In the genomic region with DNA sequence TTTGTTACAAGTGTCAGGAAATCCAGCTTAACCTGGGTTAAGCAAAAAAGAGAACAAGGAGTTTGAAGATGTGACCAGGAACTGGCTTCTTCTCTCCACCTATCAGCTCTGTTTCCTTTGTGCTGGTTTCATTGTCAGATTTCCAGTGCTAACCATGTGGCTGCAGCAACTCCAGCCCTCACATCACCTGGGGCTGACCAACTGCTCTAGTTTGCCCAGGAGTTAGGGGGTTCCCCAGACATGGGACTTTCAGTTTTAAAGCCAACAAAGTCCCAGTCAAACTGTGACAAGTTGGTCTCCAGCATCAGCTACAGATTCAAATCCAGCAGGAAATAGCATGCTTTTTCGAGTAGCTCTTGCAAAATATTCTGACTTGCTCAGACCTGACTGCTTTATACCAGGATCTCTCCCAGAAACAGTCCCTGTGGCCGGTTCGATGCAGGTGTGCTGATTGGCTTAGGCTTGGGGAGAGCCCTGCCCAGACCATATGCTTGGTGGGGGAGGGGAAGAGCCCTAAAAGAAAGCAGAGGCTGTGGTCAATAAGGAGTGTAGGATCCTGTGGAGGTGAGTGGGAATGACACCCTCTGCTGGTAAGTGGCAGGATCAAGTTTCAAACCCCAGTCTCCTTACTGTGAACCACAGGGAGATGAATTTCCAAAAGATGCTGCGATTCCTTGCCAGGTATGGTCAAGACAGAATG, we compare ENCODE assay signal across 8 cellular contexts. TPM values are rescaled to one million over a fixed set of nuclear protein-coding genes. Genes with fewer than 3 reads are reported as not detected.
DNase-seq lines count a peak whose midpoint lies in the region; ATAC-seq and TF ChIP-seq lines count a peak whose summit lies in the region.

No MANE protein-coding gene starts in this region.

- H3K4me1 ChIP-seq in hepatocyte (ENCODE audit: insufficient read depth): peaks cover 13% of the 10 kb centered on the region

- no peaks in the 10 kb centered on the region for H3K9me2 ChIP-seq in hepatocyte (replicated peaks; ENCODE audit: insufficient read depth)

- H3K27me3 ChIP-seq in hepatocyte: no peaks in the 10 kb centered on the region

- no peaks in the 10 kb centered on the region for H3K9me3 ChIP-seq in hepatocyte (ENCODE audit: low read depth)

- TF ChIP-seq CTCF in hepatocyte (IDR thresholded peaks at IDR 0.05; ENCODE audit: poor library complexity): peak; percentile 44

- H2AFZ ChIP-seq in hepatocyte: no peak overlapping the region

- H3K36me3 ChIP-seq in hepatocyte (replicated peaks; ENCODE audit: insufficient read depth, low read depth): no peaks in the 10 kb centered on the region

- no peak overlapping the region for H3K4me2 ChIP-seq in hepatocyte

- H4K20me1 ChIP-seq in hepatocyte (ENCODE audit: insufficient read depth, poor library complexity, severe bottlenecking): no peaks in the 10 kb centered on the region

- no peak overlapping the region for H3K4me3 ChIP-seq in hepatocyte

- ATAC-seq in GM21367 (IDR thresholded peaks at IDR 0.05; ENCODE audit: unreplicated experiment) (peak; percentile 74), HG03521 (IDR thresholded peaks at IDR 0.05; ENCODE audit: unreplicated experiment) (peak; percentile 57)

- 41% methylated on average over 4 of the region's 4 CpGs for WGBS in hepatocyte (ENCODE audit: low lambda C conversion rate, missing lambda C conversion rate)

- H3K79me2 ChIP-seq in hepatocyte: no peaks in the 10 kb centered on the region

- DNase-seq in EH (ENCODE audit: low read depth): peak; percentile 63
- DNase-seq in SKM-1 (lab: John Stamatoyannopoulos, UW; ENCODE audit: unreplicated experiment): peak; percentile 4
- peak; percentile 54 for DNase-seq in hepatocyte (ENCODE audit: low spot score)
- no peak for DNase-seq in cortex of kidney (lab: John Stamatoyannopoulos, UW)
- DNase-seq in activated CD8-positive, alpha-beta memory T cell treated with anti-CD3 and anti-CD28 coated beads for 24 hours: no peak
- no peak for DNase-seq in NCI-H2029 (lab: John Stamatoyannopoulos, UW)

- peak overlapping the region; percentile 62 for H3K27ac ChIP-seq in hepatocyte

RNA-seq across cellular contexts. Expression of a gene that starts 49.5 kb away (rescaled TPM):
- total RNA-seq in hepatocyte: 51.0 and 54.6 TPM in 2 replicates
- polyA plus RNA-seq in hepatocyte: 47.1 and 51.4 TPM in 2 replicates

Comparison
In these comparisons a context has a peak if more than half of its experiments do, and no peak if none do; other contexts are left out.
1. DNase-seq: peak in EH (single experiment), SKM-1 (single experiment) and hepatocyte (single experiment); none in cortex of kidney (single experiment), activated CD8-positive, alpha-beta memory T cell treated with anti-CD3 and anti-CD28 coated beads for 24 hours (single experiment) and NCI-H2029 (single experiment).